ENCODE assay signal across 25 cellular contexts in the genomic region with DNA sequence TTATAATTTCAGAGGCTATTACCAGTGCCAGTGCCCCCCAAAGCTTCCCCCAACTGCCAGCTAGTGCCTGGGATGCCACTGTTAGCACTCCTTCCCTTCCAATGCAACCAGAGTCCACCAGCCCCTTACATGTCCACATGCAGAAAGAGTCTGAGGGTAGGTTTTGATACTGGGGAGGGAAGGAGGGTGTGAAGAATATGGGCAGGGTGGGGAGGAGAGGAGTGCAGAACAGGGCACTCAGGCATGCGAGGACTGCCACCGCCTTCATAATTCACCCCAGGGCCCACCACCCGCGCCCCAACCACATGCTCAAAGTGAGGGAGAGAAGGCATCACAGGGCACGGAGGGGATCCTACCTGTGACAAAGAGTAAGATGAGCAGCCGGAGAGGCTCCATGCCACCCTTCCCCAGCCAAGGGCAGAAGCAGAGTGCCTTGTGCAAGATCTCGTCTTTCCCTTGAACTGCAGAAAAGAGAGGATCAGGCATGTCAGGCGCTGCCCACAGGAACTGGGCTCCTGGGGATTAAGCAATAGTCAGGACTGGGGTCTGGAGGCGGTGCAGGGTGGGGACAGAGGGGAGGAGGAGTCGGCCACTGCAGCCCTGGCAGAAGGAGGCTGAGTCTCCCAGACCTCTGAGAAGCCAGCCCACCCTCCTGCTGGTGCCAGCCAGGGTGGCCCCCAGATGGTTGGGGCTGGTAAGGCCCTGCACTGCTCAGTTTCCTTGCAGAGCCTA. TPM values are rescaled to one million over a fixed set of nuclear protein-coding genes. Genes with fewer than 3 reads are reported as not detected.
DNase-seq lines count a peak whose midpoint lies in the region; ATAC-seq and TF ChIP-seq lines count a peak whose summit lies in the region.
"Had no signal": no experiment of that assay in that cellular context is flagged by ENCODE, and none has a peak within 500 bp of the region (broad histone marks: within the 10 kb centered on the region; RNA-seq: fewer than 3 reads in every experiment).

A gene (minus strand): TSS at position 430 of the 732 bp plus-strand sequence. CDS start 34 bp downstream, at position 396.

- H3K4me3 ChIP-seq in right cardiac atrium (ENCODE audit: low read length), result no peak within 1 kb of the TSS
- peak within 1 kb of the TSS; percentile 46 to 51 (median 48) for H3K4me3 ChIP-seq in mammary epithelial cell (replicated peaks in 1 of 3; ENCODE audit: insufficient read depth in 1 of 3, low read depth in 2 of 3, low read length in 3 of 3)
- peak within 1 kb of the TSS; percentile 28 for H3K4me3 ChIP-seq in upper lobe of right lung
- H3K4me3 ChIP-seq: hepatocyte, MG63, psoas muscle had no signal

- no peak within 1 kb of the TSS for H3K9ac ChIP-seq in mammary epithelial cell (ENCODE audit: insufficient read depth, low read length)

- 73% methylated on average over 10 of the region's 10 CpGs for WGBS in right cardiac atrium
- WGBS in mammary epithelial cell (ENCODE audit: low coverage, missing lambda C conversion rate), result no CpG with 5 or more reads among the region's 10 CpGs

- DNase-seq in right cardiac atrium (peak in 1 of 3 donors; percentile 50), cardiac septum (ENCODE audit: low spot score) (no peak), mammary epithelial cell (peak; percentile 44), medulla oblongata (ENCODE audit: extremely low spot score) (peak; percentile 42), upper lobe of right lung (peak; percentile 73)
- DNase-seq: activated CD8-positive, alpha-beta T cell treated with anti-CD3 and anti-CD28 coated beads for 36 hours; activated naive CD4-positive, alpha-beta T cell treated with anti-CD3 and anti-CD28 coated beads, Interleukin-2, amount 10 ng/mL, durations not matched to agents 7 days and 5 days; activated T-cell treated with anti-CD3 and anti-CD28 coated beads, Interleukin-2, amount 50 U/mL, for 4 hours; aorta; CD4-positive, CD25-positive, alpha-beta regulatory T cell; H7; MG63; NCI-H2029; psoas muscle; Right ventricle myocardium superior; stimulated activated CD4-positive, alpha-beta T cell treated with anti-CD3 and anti-CD28 coated beads, Interleukin-4, amount 100 ng/mL, for 4 hours; T-helper 1 cell had no signal

- intact Hi-C loops in right cardiac atrium (cut with DNase I), result no loop called here
- intact Hi-C loops in cardiac septum (cut with DNase I), result no loop called here
- intact Hi-C loops in mammary epithelial cell (cut with micrococcal nuclease), result no loop called here
- intact Hi-C loops in upper lobe of right lung (cut with DNase I), result no loop called here

- H3K36me3 ChIP-seq in mammary epithelial cell (ENCODE audit: insufficient read depth, low read length), result no peaks in the 10 kb centered on the region
- H3K36me3 ChIP-seq in upper lobe of right lung, result no peaks in the 10 kb centered on the region
- H3K36me3 ChIP-seq: MG63 had no signal

- TF ChIP-seq CTCF in mammary epithelial cell (conservative IDR thresholded peaks at IDR 0.05 in 1 of 2, IDR thresholded peaks at IDR 0.05 in 1 of 2; ENCODE audit: extremely low read depth in 1 of 2, insufficient read depth in 1 of 2, low read depth in 1 of 2, low read length in 2 of 2) (no peak), upper lobe of right lung (IDR thresholded peaks at IDR 0.05) (no peak)

- peak within 1 kb of the TSS; percentile 84 for H3K4me2 ChIP-seq in mammary epithelial cell (ENCODE audit: insufficient read depth, low read depth, low read length)
- H3K4me2 ChIP-seq: hepatocyte had no signal

- H3K79me2 ChIP-seq in mammary epithelial cell (ENCODE audit: insufficient read depth, low read length), result peaks cover 9% of the 10 kb centered on the region
- H3K79me2 ChIP-seq: hepatocyte had no signal

- H2AFZ ChIP-seq in mammary epithelial cell (ENCODE audit: low read depth, low read length), result peak within 1 kb of the TSS; percentile 88
- H2AFZ ChIP-seq: hepatocyte had no signal

- TSS peak; percentile 59 for BruUV-seq in mammary epithelial cell (replicated peaks; lab: Mats Ljungman, UMichigan)

- H3K9me3 ChIP-seq in right cardiac atrium (ENCODE audit: control insufficient read depth, low read length) (no peaks in the 10 kb centered on the region), mammary epithelial cell (replicated peaks; ENCODE audit: insufficient read depth, low read length) (no peaks in the 10 kb centered on the region), upper lobe of right lung (no peaks in the 10 kb centered on the region)
- H3K9me3 ChIP-seq: MG63, psoas muscle had no signal

- H3K27ac ChIP-seq in right cardiac atrium (ENCODE audit: low read length) (no peak within 1 kb of the TSS), mammary epithelial cell (ENCODE audit: insufficient read depth, low read depth, low read length) (no peak within 1 kb of the TSS), upper lobe of right lung (no peak within 1 kb of the TSS)
- H3K27ac ChIP-seq: hepatocyte, HL-60, psoas muscle had no signal

- in situ Hi-C loops in mammary epithelial cell (cut with MboI; ENCODE audit: low sequenced_read_pairs in 2 of 2), result no loop called here

- CTCF ChIA-PET in mammary epithelial cell (lab: Charles Lee; ENCODE audit: low non-redundant PET), result no interaction called here

- H3K27me3 ChIP-seq in right cardiac atrium (ENCODE audit: control insufficient read depth, insufficient read depth) (no peaks in the 10 kb centered on the region), mammary epithelial cell (ENCODE audit: insufficient read depth, low read length) (no peaks in the 10 kb centered on the region), upper lobe of right lung (no peaks in the 10 kb centered on the region)
- H3K27me3 ChIP-seq: hepatocyte, MG63 had no signal

- H3K4me1 ChIP-seq in right cardiac atrium (ENCODE audit: control insufficient read depth, insufficient read depth, low read length) (no peaks in the 10 kb centered on the region), mammary epithelial cell (ENCODE audit: insufficient read depth, low read length) (peaks cover 29% of the 10 kb centered on the region), upper lobe of right lung (peaks cover 6% of the 10 kb centered on the region)
- H3K4me1 ChIP-seq: psoas muscle had no signal

- H4K20me1 ChIP-seq in mammary epithelial cell (ENCODE audit: insufficient read depth, low read length), result no peaks in the 10 kb centered on the region

- ATAC-seq in right cardiac atrium (peak; percentile 17 to 58), upper lobe of right lung (peak; percentile 78), GM19351 (IDR thresholded peaks at IDR 0.05; ENCODE audit: unreplicated experiment) (no peak), GM18502 (IDR thresholded peaks at IDR 0.05; ENCODE audit: poor library complexity, unreplicated experiment) (no peak), HG03521 (IDR thresholded peaks at IDR 0.05; ENCODE audit: unreplicated experiment) (no peak)
- ATAC-seq: activated CD8-positive, alpha-beta T cell treated with anti-CD3 and anti-CD28 coated beads for 36 hours; activated T-cell treated with anti-CD3 and anti-CD28 coated beads, Interleukin-2, amount 50 U/mL, for 4 hours; psoas muscle had no signal

- dilution Hi-C loops in mammary epithelial cell (cut with HindIII; ENCODE audit: low sequenced_read_pairs), result no loop called here

RNA-seq across cellular contexts. Expression of the gene that starts here (rescaled TPM):
- total RNA-seq in right cardiac atrium (1 to 10 TPM; 2.2 to 4.1 (median 2.4) TPM), cardiac septum (1.1 TPM), mammary epithelial cell (100 to 1,000 TPM in 1 of 2 donors, 10 to 100 TPM in 1; 30.0 to 142 TPM), upper lobe of right lung (62.2 TPM)
- polyA plus RNA-seq in right cardiac atrium (1.2 TPM), mammary epithelial cell (91.0 TPM)
- 74.3 TPM for polyA minus RNA-seq in mammary epithelial cell
- total RNA-seq: activated CD8-positive, alpha-beta T cell treated with anti-CD3 and anti-CD28 coated beads for 36 hours; activated T-cell treated with anti-CD3 and anti-CD28 coated beads, Interleukin-2, amount 50 U/mL, for 4 hours; CD4-positive, CD25-positive, alpha-beta regulatory T cell; H7; natural killer cell treated with Interleukin-12 subunit alpha and Interleukin-12 subunit beta and Interleukin-15 and Interleukin-18, amount 100 ng/mL, for 72 hours; NCI-H460 had no signal
- polyA plus RNA-seq: CD4-positive, CD25-positive, alpha-beta regulatory T cell; IgD-negative memory B cell had no signal

Comparison
In these comparisons a context has a peak if more than half of its experiments do, and no peak if none do; other contexts are left out.
1. RNA of the gene that starts here (total RNA-seq): 30.0 to 142 TPM in mammary epithelial cell and 62.2 TPM in upper lobe of right lung (single experiment); 2.2 to 4.1 TPM in right cardiac atrium and 1.1 TPM in cardiac septum (single experiment); every median in the first group is over 4 times any median in the second.
2. RNA of the gene that starts here (polyA plus RNA-seq): 91.0 TPM in mammary epithelial cell (single experiment); 1.2 TPM in right cardiac atrium (single experiment); every median in the first group is over 10 times any median in the second.
3. ATAC-seq: peak in right cardiac atrium (2 of 2) and upper lobe of right lung (single experiment); none in GM19351 (single experiment), GM18502 (single experiment) and HG03521 (single experiment).